Comparison of ENCODE assay signal across 13 cellular contexts in genomic region chr17:41895617-41896016, GRCh38. TPM values are rescaled to one million over a fixed set of nuclear protein-coding genes. Genes with fewer than 3 reads are reported as not detected.
DNase-seq lines count a peak whose midpoint lies in the region; ATAC-seq and TF ChIP-seq lines count a peak whose summit lies in the region.
"Had no signal": no experiment of that assay in that cellular context is flagged by ENCODE, and none has a peak within 500 bp of the region (broad histone marks: within the 10 kb centered on the region; RNA-seq: fewer than 3 reads in every experiment).

No MANE protein-coding gene starts in this region.

- H3K27ac ChIP-seq in 22Rv1 (0 out of 2 replicates have a peak overlapping the region, but pooled peaks have one; percentile 10), SK-N-MC (peak overlapping the region; percentile 76), osteoblast (ENCODE audit: low read depth, low read length) (peak overlapping the region; percentile 85)

- H2AFZ ChIP-seq in osteoblast (ENCODE audit: low read length): no peak overlapping the region

- CTCF ChIA-PET in GM10248 (lab: Yijun Ruan, JAX): interaction anchor here (1.2 kb wide), 1 partner anchor 16 kb away, joined by 3 read pairs; no protein-coding TSS in a partner anchor

- peaks cover 16% of the 10 kb centered on the region for H3K4me1 ChIP-seq in osteoblast (ENCODE audit: insufficient read depth, low read length)

- POLR2A ChIA-PET in GM10248 (lab: Yijun Ruan, JAX): no interaction called here

- peaks cover 51% of the 10 kb centered on the region for H4K20me1 ChIP-seq in osteoblast (ENCODE audit: insufficient read depth, low read length)

- TF ChIP-seq CTCF in 22Rv1 (IDR thresholded peaks at IDR 0.05) (no peak), fibroblast of villous mesenchyme (IDR thresholded peaks at IDR 0.05; ENCODE audit: insufficient read depth, low read depth, low read length) (no peak), osteoblast (IDR thresholded peaks at IDR 0.05; ENCODE audit: extremely low read depth, low read depth, low read length) (no peak), GM10248 (IDR thresholded peaks at IDR 0.05; ENCODE audit: control extremely low read depth, extremely low read depth, low read depth, missing control alignments) (no peak)

- DNase-seq in SK-N-MC (ENCODE audit: low read depth, low spot score) (no peak), fibroblast of villous mesenchyme (ENCODE audit: low read depth) (peak; percentile 59), osteoblast (ENCODE audit: insufficient read length, low spot score, missing footprints) (no peak), GM10248 (ENCODE audit: extremely low spot score) (no peak)
- no peak for DNase-seq in activated effector memory CD4-positive, alpha-beta T cell treated with anti-CD3 and anti-CD28 coated beads, Interleukin-2, amount 50 U/mL, for 16 hours
- DNase-seq: NCI-H446 treated with DMSO at 0.1 percent for 48 hours, nucleus accumbens, substantia nigra had no signal

- no peaks in the 10 kb centered on the region for H3K9me3 ChIP-seq in SK-N-MC (ENCODE audit: low read depth, low read length)
- H3K9me3 ChIP-seq in osteoblast (ENCODE audit: low read depth, low read length): no peaks in the 10 kb centered on the region

- H3K79me2 ChIP-seq in osteoblast (ENCODE audit: insufficient read depth, low read length): peaks cover 46% of the 10 kb centered on the region

- H3K9ac ChIP-seq in SK-N-MC (ENCODE audit: insufficient read length): no peak overlapping the region

- peak overlapping the region; percentile 23 for H3K4me2 ChIP-seq in osteoblast (ENCODE audit: insufficient read depth, low read length)

- no peak for ATAC-seq in HG02970 (IDR thresholded peaks at IDR 0.05; ENCODE audit: low FRiP score, unreplicated experiment)
- no peak for ATAC-seq in GM18511 (IDR thresholded peaks at IDR 0.05; ENCODE audit: unreplicated experiment)

- peaks cover 96% of the 10 kb centered on the region for H3K36me3 ChIP-seq in SK-N-MC (ENCODE audit: insufficient read depth, low read length)
- H3K36me3 ChIP-seq in osteoblast (ENCODE audit: insufficient read depth, low read length): peaks cover 96% of the 10 kb centered on the region

- H3K4me3 ChIP-seq in SK-N-MC (no peak overlapping the region), fibroblast of villous mesenchyme (ENCODE audit: low read depth, low read length) (no peak overlapping the region), osteoblast (ENCODE audit: insufficient read depth, low read length) (no peak overlapping the region)

- no peaks in the 10 kb centered on the region for H3K27me3 ChIP-seq in osteoblast (ENCODE audit: insufficient read depth, low read length)

RNA-seq across cellular contexts. Expression of gene ACLY, which starts 23.1 kb away (rescaled TPM):
- total RNA-seq in fibroblast of villous mesenchyme (400 and 446 TPM in 2 replicates), osteoblast (271 and 273 TPM in 2 replicates)

RNA-seq across cellular contexts. Expression of gene KLHL11, which starts 30.4 kb away (rescaled TPM):
- total RNA-seq in fibroblast of villous mesenchyme (30.6 and 37.6 TPM in 2 replicates), osteoblast (28.6 and 34.7 TPM in 2 replicates)

RNA-seq across cellular contexts. Expression of gene ODAD4, which starts 34.8 kb away (rescaled TPM):
- total RNA-seq in fibroblast of villous mesenchyme (0.43 and 0.64 TPM in 2 replicates), osteoblast (1.1 and 1.5 TPM in 2 replicates)
- total RNA-seq: esophagus mucosa had no signal

RNA-seq across cellular contexts. Expression of gene KLHL10, which starts 58.0 kb away (rescaled TPM):
- total RNA-seq in fibroblast of villous mesenchyme (under 0.01 TPM in 2 replicates), osteoblast (0.36 and 0.59 TPM in 2 replicates)
- total RNA-seq: kidney epithelial cell had no signal

RNA-seq across cellular contexts. Expression of gene NT5C3B, which starts 59.6 kb away (rescaled TPM):
- total RNA-seq in fibroblast of villous mesenchyme: 58.7 and 60.6 TPM in 2 replicates
- 69.8 and 70.4 TPM in 2 replicates for total RNA-seq in osteoblast

Comparison
In these comparisons a context has a peak if more than half of its experiments do, and no peak if none do; other contexts are left out.
1. H3K27ac ChIP-seq: peak in every context shown above with its lines; median percentile 85 in osteoblast; 76 in SK-N-MC; 10 in 22Rv1.